In the genomic region with DNA sequence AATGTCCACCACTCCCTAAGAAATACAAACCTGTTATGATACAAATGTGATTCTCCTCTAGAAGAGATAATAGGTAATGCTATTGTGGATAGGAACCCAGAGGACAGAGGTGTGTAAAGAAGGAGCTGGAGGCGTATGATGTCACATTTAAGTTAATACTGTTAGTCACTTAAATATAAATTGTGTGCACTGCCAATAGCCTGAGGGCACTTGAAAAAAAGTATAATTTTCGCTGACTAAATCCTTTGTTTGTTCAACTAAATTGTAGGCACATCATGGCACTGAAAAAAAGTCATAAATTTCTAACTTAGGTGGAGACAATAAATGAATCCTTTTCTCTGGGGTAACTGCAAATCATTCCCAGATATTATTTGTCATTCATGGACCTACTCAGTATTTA, we compare ENCODE assay signal across 1 cellular context.
TF ChIP-seq lines count a peak whose summit lies in the region.

No MANE protein-coding gene starts in this region.

TF ChIP-seq in GM12878, 131 proteins besides CTCF, POLR2A, EP300 and RAD21 (continued from another document):
- TF ChIP-seq, protein P1, sequence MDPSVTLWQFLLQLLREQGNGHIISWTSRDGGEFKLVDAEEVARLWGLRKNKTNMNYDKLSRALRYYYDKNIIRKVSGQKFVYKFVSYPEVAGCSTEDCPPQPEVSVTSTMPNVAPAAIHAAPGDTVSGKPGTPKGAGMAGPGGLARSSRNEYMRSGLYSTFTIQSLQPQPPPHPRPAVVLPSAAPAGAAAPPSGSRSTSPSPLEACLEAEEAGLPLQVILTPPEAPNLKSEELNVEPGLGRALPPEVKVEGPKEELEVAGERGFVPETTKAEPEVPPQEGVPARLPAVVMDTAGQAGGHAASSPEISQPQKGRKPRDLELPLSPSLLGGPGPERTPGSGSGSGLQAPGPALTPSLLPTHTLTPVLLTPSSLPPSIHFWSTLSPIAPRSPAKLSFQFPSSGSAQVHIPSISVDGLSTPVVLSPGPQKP (IDR thresholded peaks at IDR 0.05; ENCODE audit: low read depth, low read length): no peak
- TF ChIP-seq, protein P2, sequence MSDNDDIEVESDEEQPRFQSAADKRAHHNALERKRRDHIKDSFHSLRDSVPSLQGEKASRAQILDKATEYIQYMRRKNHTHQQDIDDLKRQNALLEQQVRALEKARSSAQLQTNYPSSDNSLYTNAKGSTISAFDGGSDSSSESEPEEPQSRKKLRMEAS (IDR thresholded peaks at IDR 0.05; ENCODE audit: low read depth, low read length): no peak
- TF ChIP-seq MEF2A (IDR thresholded peaks at IDR 0.05; ENCODE audit: insufficient read depth, low read depth, low read length) (no peak), SIN3A (IDR thresholded peaks at IDR 0.05; ENCODE audit: low read depth, low read length) (no peak)
